9 cellular contexts compared by ENCODE assay signal in genomic region chr1:8170059-8170835, GRCh38.
A peak's percentile ranks its signal among the peaks of the same experiment; 100 is the strongest.
DNase-seq lines count a peak whose midpoint lies in the region; ATAC-seq and TF ChIP-seq lines count a peak whose summit lies in the region.
"Had no signal": no experiment of that assay in that cellular context is flagged by ENCODE, and none has a peak within 500 bp of the region (broad histone marks: within the 10 kb centered on the region; RNA-seq: fewer than 3 reads in every experiment).

No MANE protein-coding gene starts in this region.

- H3K79me2 ChIP-seq in GM23338 (replicated peaks; ENCODE audit: insufficient read depth), result no peaks in the 10 kb centered on the region

- POLR2A ChIA-PET in RWPE1 (lab: Yijun Ruan, JAX; ENCODE audit: low non-redundant PET), result interaction anchor here (1.0 kb wide), 1 partner anchor 16 kb away, joined by 6 read pairs; no protein-coding TSS in a partner anchor

- 0 out of 2 replicates have a peak, but pooled peaks cover 8% of the 10 kb centered on the region for H3K9me2 ChIP-seq in GM23338 (ENCODE audit: insufficient read depth)

- H3K4me1 Mint-ChIP-seq in GM23338, result peaks cover 38% of the 10 kb centered on the region

- peaks cover 12% of the 10 kb centered on the region for H3K27me3 Mint-ChIP-seq in GM23338 (ENCODE audit: insufficient read depth, low read depth, poor library complexity)

- TF ChIP-seq CTCF in GM23338 (conservative IDR thresholded peaks at IDR 0.05; ENCODE audit: low read depth in 2 of 2) (no peak), RWPE1 (conservative IDR thresholded peaks at IDR 0.05; ENCODE audit: low read depth) (no peak), heart right ventricle (IDR thresholded peaks at IDR 0.05) (no peak)

- no peaks in the 10 kb centered on the region for H3K9me3 ChIP-seq in heart right ventricle

- WGBS in heart right ventricle, 2 donors, result 80% methylated on average over 13 of the region's 13 CpGs

- ATAC-seq in GM23338 (no peak), heart right ventricle (peak; percentile 7 to 49 (median 33)), GM18519 (IDR thresholded peaks at IDR 0.05; ENCODE audit: low FRiP score, unreplicated experiment) (no peak)

- H3K4me1 ChIP-seq in GM23338 (ENCODE audit: insufficient read depth) (peaks cover 29% of the 10 kb centered on the region), heart right ventricle (peaks cover 0 to 26% (median 16%) of the 10 kb centered on the region in 9 donors)

- peaks cover 8% of the 10 kb centered on the region for H3F3A ChIP-seq in GM23338 (replicated peaks; ENCODE audit: low read depth)

- peak overlapping the region; percentile 80 for H3K27ac Mint-ChIP-seq in GM23338

- no peaks in the 10 kb centered on the region; the same call in 1 of the 3 replicates for H3K36me3 Mint-ChIP-seq in GM23338 (ENCODE audit: low read depth)

- H3K4me2 ChIP-seq in GM23338, result no peak overlapping the region

- H3K27me3 ChIP-seq in GM23338 (ENCODE audit: insufficient read depth) (no peaks in the 10 kb centered on the region), heart right ventricle (no peaks in the 10 kb centered on the region)

- intact Hi-C loops in heart right ventricle (cut with DNase I), result no loop called here

- CTCF ChIA-PET in RWPE1 (lab: Yijun Ruan, JAX), result no interaction called here

- H3K36me3 ChIP-seq in GM23338 (ENCODE audit: insufficient read depth), result no peaks in the 10 kb centered on the region
- H3K36me3 ChIP-seq in heart right ventricle, result no peaks in the 10 kb centered on the region

- peak overlapping the region; percentile 52; the same call in 1 of the 2 replicates for H2AFZ ChIP-seq in GM23338

- DNase-seq in GM23338 (ENCODE audit: low spot score) (no peak), RWPE1 (ENCODE audit: low spot score) (no peak), heart right ventricle (no peak), T1000 (lab: John Stamatoyannopoulos, UW) (no peak), COR-L47 (lab: John Stamatoyannopoulos, UW) (no peak)
- DNase-seq: activated T-cell treated with anti-CD3 and anti-CD28 coated beads, Interleukin-2, amount 50 U/mL, for 4 hours; NCI-H1048 had no signal

- H3K4me3 Mint-ChIP-seq in GM23338, result no peak overlapping the region

- no peaks in the 10 kb centered on the region for H4K20me1 ChIP-seq in GM23338 (replicated peaks; ENCODE audit: insufficient read depth)

- H3K4me3 ChIP-seq in GM23338, result no peak overlapping the region
- no peak overlapping the region for H3K4me3 ChIP-seq in heart right ventricle
- H3K4me3 ChIP-seq in skin epidermis, result no peak overlapping the region

- H3K9me3 Mint-ChIP-seq in GM23338, result no peaks in the 10 kb centered on the region
- H3K9me3 Mint-ChIP-seq: activated T-cell treated with anti-CD3 and anti-CD28 coated beads, Interleukin-2, amount 50 U/mL, for 4 hours had no signal

- H3K27ac ChIP-seq in GM23338 (ENCODE audit: low read depth), result no peak overlapping the region
- peak overlapping the region; percentile 82 for H3K27ac ChIP-seq in RWPE1
- H3K27ac ChIP-seq in heart right ventricle, result peak overlapping the region in 6 of 10 donors; percentile 1 to 90 (median 60)
- H3K27ac ChIP-seq in skin epidermis, result peak overlapping the region in 20 of 21 experiments; percentile 25 to 96 (median 70)

TF ChIP-seq in GM23338, 12 proteins besides CTCF, POLR2A, EP300 and RAD21:
- TF ChIP-seq EZH2phosphoT487 (IDR thresholded peaks at IDR 0.05; ENCODE audit: unreplicated experiment), result no peak

Comparison
In these comparisons a context has a peak if more than half of its experiments do, and no peak if none do; other contexts are left out.
1. ATAC-seq: peak in heart right ventricle (8 of 8); none in GM23338 (single experiment) and GM18519 (single experiment).